Comparison of ENCODE assay signal across 2 cellular contexts in genomic region chr6:167237438-167237837, GRCh38.
TF ChIP-seq lines count a peak whose summit lies in the region.

No MANE protein-coding gene starts in this region.

TF ChIP-seq in HepG2, 621 proteins besides CTCF, POLR2A, EP300 and RAD21:
- TF ChIP-seq TEAD3 (CRISPR knock-in tag; optimal IDR thresholded peaks at IDR 0.05; ENCODE audit: borderline replicate concordance) (peak; percentile 18), ZBTB46 (CRISPR knock-in tag; IDR thresholded peaks at IDR 0.05; ENCODE audit: borderline replicate concordance) (no peak), U2AF1 (optimal IDR thresholded peaks at IDR 0.05; ENCODE audit: low read depth, low read length) (peak; percentile 12), ZNF883 (CRISPR knock-in tag; IDR thresholded peaks at IDR 0.05; ENCODE audit: not compliant biosample characterization) (no peak), ZNF430 (CRISPR knock-in tag; IDR thresholded peaks at IDR 0.05) (0 out of 2 replicates have a peak, but pooled peaks have one; percentile 25), PRDM10 (CRISPR knock-in tag; IDR thresholded peaks at IDR 0.05; ENCODE audit: low read depth) (0 out of 2 replicates have a peak, but pooled peaks have one; percentile 3), TMF1 (CRISPR knock-in tag; IDR thresholded peaks at IDR 0.05; ENCODE audit: low read depth) (no peak), CREB1 (IDR thresholded peaks at IDR 0.05) (no peak), CREB1 (CRISPR knock-in tag; IDR thresholded peaks at IDR 0.05) (no peak), ZNF558 (CRISPR knock-in tag; IDR thresholded peaks at IDR 0.05; ENCODE audit: borderline replicate concordance) (0 out of 2 replicates have a peak, but pooled peaks have one; percentile 55)
TF ChIP-seq in HepG2: peak in this region for 5.

TF ChIP-seq in H1, 55 proteins besides CTCF, POLR2A, EP300 and RAD21:
- TF ChIP-seq EGR1 (IDR thresholded peaks at IDR 0.05; ENCODE audit: borderline replicate concordance, low read depth, low read length) = no peak
- peak; percentile 14; the same call in 1 of the 2 replicates for TF ChIP-seq POLR2AphosphoS5 (IDR thresholded peaks at IDR 0.05; ENCODE audit: low read depth, low read length)
